In the genomic region with DNA sequence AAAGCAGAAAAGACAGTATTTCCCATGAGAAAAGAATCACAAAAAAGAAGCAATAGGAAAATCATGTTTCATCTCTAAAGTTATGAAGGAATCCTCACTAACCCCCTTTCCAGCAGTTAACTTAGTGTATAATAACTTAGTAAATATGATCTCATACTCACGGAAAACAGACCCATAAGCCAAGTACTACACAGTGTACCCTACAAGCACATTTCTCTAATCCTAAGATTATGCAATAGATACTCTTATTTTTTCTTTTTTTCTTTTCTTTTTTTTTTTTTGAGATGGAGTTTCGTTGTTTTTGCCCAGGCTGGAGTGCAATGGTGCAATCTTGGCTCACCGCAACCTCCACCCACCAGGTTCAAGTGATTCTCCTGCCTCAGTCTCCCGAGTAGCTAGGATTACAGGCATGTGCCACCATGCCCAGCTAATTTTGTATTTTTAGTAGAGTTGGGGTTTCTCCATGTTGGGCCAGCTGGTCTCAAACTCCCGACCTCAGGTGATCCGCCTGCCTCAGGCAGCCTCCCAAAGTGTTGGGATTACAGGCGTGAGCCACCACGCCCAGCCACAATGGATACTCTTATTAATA, we compare ENCODE assay signal across 7 cellular contexts.
DNase-seq lines count a peak whose midpoint lies in the region; ATAC-seq and TF ChIP-seq lines count a peak whose summit lies in the region.
"Not testable (repeated sequence)": the region's sequence is repeated elsewhere in the genome, so short reads cannot be mapped to it uniquely, and the experiment has no call there.

No MANE protein-coding gene starts in this region.

- ATAC-seq in effector memory CD8-positive, alpha-beta T cell (replicated peaks) = not testable (repeated sequence)

- H3K4me1 Mint-ChIP-seq in effector memory CD8-positive, alpha-beta T cell (ENCODE audit: low read depth in 2 of 2) = not testable (repeated sequence)

- H3K36me3 Mint-ChIP-seq in effector memory CD8-positive, alpha-beta T cell (ENCODE audit: insufficient read depth) = peaks cover 72% of the 10 kb centered on the region

- in situ Hi-C loops in GM23248 (cut with MboI) = not testable (repeated sequence)

- WGBS in GM23248 (ENCODE audit: low coverage in 1 of 2, low lambda C conversion rate in 2 of 2, missing lambda C conversion rate in 2 of 2), 2 experiments = 56 to 58% methylated on average over 8 of the region's 8 CpGs
- WGBS in stomach, 5 donors = 90 to 95% (median 90%) methylated on average over 8 of the region's 8 CpGs

- H4K20me1 ChIP-seq in GM23248 (ENCODE audit: insufficient read depth) = not testable (repeated sequence)

- DNase-seq in GM23248 = peak; percentile 43
- peak; percentile 72 for DNase-seq in amniotic epithelial cell (ENCODE audit: low read depth)
- DNase-seq in effector memory CD8-positive, alpha-beta T cell; left ventricle myocardium inferior: not testable (repeated sequence)
- DNase-seq in fibroblast of the aortic adventitia (ENCODE audit: low read depth) = peak; percentile 22
- peak; percentile 3 for DNase-seq in stomach

- H3K27me3 Mint-ChIP-seq in effector memory CD8-positive, alpha-beta T cell = not testable (repeated sequence)

- peaks cover 15% of the 10 kb centered on the region for H3K36me3 ChIP-seq in GM23248 (ENCODE audit: low read depth)
- peaks cover 70% of the 10 kb centered on the region for H3K36me3 ChIP-seq in left ventricle myocardium inferior
- H3K36me3 ChIP-seq in parathyroid adenoma (ENCODE audit: control insufficient read depth, insufficient read depth, low read length) = not testable (repeated sequence)
- peaks cover 33 to 89% (median 84%) of the 10 kb centered on the region in 4 donors for H3K36me3 ChIP-seq in stomach

- not testable (repeated sequence) for H3K9me2 ChIP-seq in GM23248 (ENCODE audit: insufficient read depth)

- not testable (repeated sequence) for H2AFZ ChIP-seq in GM23248
- H2AFZ ChIP-seq in parathyroid adenoma = peak overlapping the region; percentile 43

- H3K79me2 ChIP-seq in GM23248 (ENCODE audit: insufficient read depth) (peaks cover 64% of the 10 kb centered on the region), parathyroid adenoma (peaks cover 27% of the 10 kb centered on the region)

- not testable (repeated sequence) for TF ChIP-seq POLR2A in stomach (IDR thresholded peaks at IDR 0.05)

- intact Hi-C loops in left ventricle myocardium inferior (cut with micrococcal nuclease) = loop anchor here (5.0 kb wide), 1 partner anchor 112 kb away; no protein-coding TSS in a partner anchor
- intact Hi-C loops in stomach (cut with DNase I; ENCODE audit: low total_unique reads) = not testable (repeated sequence)

- H3K9ac ChIP-seq in GM23248 = peak overlapping the region; percentile 14; the same call in 1 of the 2 replicates
- H3K9ac ChIP-seq in parathyroid adenoma = not testable (repeated sequence)

- not testable (repeated sequence) for H3K9me3 Mint-ChIP-seq in effector memory CD8-positive, alpha-beta T cell

- H3K9me3 ChIP-seq in GM23248 (ENCODE audit: low read depth); left ventricle myocardium inferior (replicated peaks); parathyroid adenoma (ENCODE audit: control insufficient read depth, low read length); stomach: not testable (repeated sequence)

- H3K27ac Mint-ChIP-seq in effector memory CD8-positive, alpha-beta T cell = peak overlapping the region; percentile 41 to 67

- H3K27ac ChIP-seq in GM23248 = peak overlapping the region; percentile 85
- peak overlapping the region; percentile 48 for H3K27ac ChIP-seq in left ventricle myocardium inferior (replicated peaks)
- peak overlapping the region; percentile 99 for H3K27ac ChIP-seq in parathyroid adenoma
- peak overlapping the region in 3 of 5 donors; percentile 25 to 73 (median 60) for H3K27ac ChIP-seq in stomach

- peaks cover 46% of the 10 kb centered on the region for H3F3A ChIP-seq in GM23248 (ENCODE audit: insufficient read depth)

- not testable (repeated sequence) for H3K4me3 Mint-ChIP-seq in effector memory CD8-positive, alpha-beta T cell

- H3K4me2 ChIP-seq in GM23248 (ENCODE audit: unreplicated experiment) (peak overlapping the region; percentile 15), parathyroid adenoma (ENCODE audit: low read length) (peak overlapping the region; percentile 25)

- not testable (repeated sequence) for H3K4me3 ChIP-seq in GM23248; fibroblast of the aortic adventitia (ENCODE audit: low read depth, low read length); left ventricle myocardium inferior; stomach
- peak overlapping the region; percentile 36 for H3K4me3 ChIP-seq in parathyroid adenoma (ENCODE audit: low read depth, low read length)

- TF ChIP-seq CTCF in fibroblast of the aortic adventitia (IDR thresholded peaks at IDR 0.05; ENCODE audit: insufficient read depth, low read length); left ventricle myocardium inferior (IDR thresholded peaks at IDR 0.05; ENCODE audit: borderline replicate concordance); parathyroid adenoma (IDR thresholded peaks at IDR 0.05); stomach (IDR thresholded peaks at IDR 0.05): not testable (repeated sequence)

- H3K4me1 ChIP-seq in GM23248 (ENCODE audit: insufficient read depth) (peaks cover 39% of the 10 kb centered on the region), left ventricle myocardium inferior (peaks cover 10% of the 10 kb centered on the region), parathyroid adenoma (peaks cover 24% of the 10 kb centered on the region), stomach (peaks cover 6 to 25% (median 11%) of the 10 kb centered on the region in 4 donors)

- TF ChIP-seq EP300 in stomach (IDR thresholded peaks at IDR 0.05) = not testable (repeated sequence)

- H3K27me3 ChIP-seq in GM23248 (replicated peaks; ENCODE audit: insufficient read depth); left ventricle myocardium inferior (ENCODE audit: low read depth); parathyroid adenoma (ENCODE audit: control insufficient read depth, insufficient read depth, low read length); stomach: not testable (repeated sequence)

Comparison
In these comparisons a context has a peak if more than half of its experiments do, and no peak if none do; other contexts are left out.
1. H3K27ac ChIP-seq: peak in every context shown above with its lines; median percentile 99 in parathyroid adenoma; 85 in GM23248; 60 in stomach; 48 in left ventricle myocardium inferior.